In genomic region chr17:77164483-77165030, GRCh38 we compare ENCODE assay signal across 9 cellular contexts. TPM values are rescaled to one million over a fixed set of nuclear protein-coding genes. Genes with fewer than 3 reads are reported as not detected.
DNase-seq lines count a peak whose midpoint lies in the region; ATAC-seq lines count a peak whose summit lies in the region.
"Had no signal": no experiment of that assay in that cellular context is flagged by ENCODE, and none has a peak within 500 bp of the region (broad histone marks: within the 10 kb centered on the region; RNA-seq: fewer than 3 reads in every experiment).

No MANE protein-coding gene starts in this region.

- peak overlapping the region; percentile 66 to 76 (median 76) for H3K27ac Mint-ChIP-seq in CD4-positive, CD25-positive, alpha-beta regulatory T cell
- H3K27ac Mint-ChIP-seq in memory B cell: peak overlapping the region; percentile 89
- H3K27ac Mint-ChIP-seq in effector memory CD8-positive, alpha-beta T cell: peak overlapping the region in 1 of 2 donors; percentile 61

- peaks cover 0 to 24% (median 11%) of the 10 kb centered on the region in 7 donors for H3K9me3 Mint-ChIP-seq in CD4-positive, CD25-positive, alpha-beta regulatory T cell
- H3K9me3 Mint-ChIP-seq in memory B cell: peaks cover 8% of the 10 kb centered on the region
- H3K9me3 Mint-ChIP-seq in effector memory CD8-positive, alpha-beta T cell: peaks cover 3 to 12% of the 10 kb centered on the region in 2 donors

- ATAC-seq in CD4-positive, CD25-positive, alpha-beta regulatory T cell (ENCODE audit: low read depth in 2 of 2): no peak
- no peak for ATAC-seq in memory B cell (ENCODE audit: low read depth)
- ATAC-seq in effector memory CD8-positive, alpha-beta T cell (replicated peaks): no peak
- ATAC-seq in HG03342 (IDR thresholded peaks at IDR 0.05; ENCODE audit: unreplicated experiment): no peak

- H3K4me1 Mint-ChIP-seq in CD4-positive, CD25-positive, alpha-beta regulatory T cell: peaks cover 40 to 69% (median 46%) of the 10 kb centered on the region in 4 donors
- H3K4me1 Mint-ChIP-seq in memory B cell: peaks cover 48% of the 10 kb centered on the region
- H3K4me1 Mint-ChIP-seq in effector memory CD8-positive, alpha-beta T cell (ENCODE audit: low read depth in 2 of 2): peaks cover 15 to 34% of the 10 kb centered on the region in 2 donors

- H3K27me3 ChIP-seq in CD4-positive, CD25-positive, alpha-beta regulatory T cell (ENCODE audit: control insufficient read depth, insufficient read depth, low read length): no peaks in the 10 kb centered on the region

- peak overlapping the region; percentile 48 for H3K4me3 ChIP-seq in CD4-positive, CD25-positive, alpha-beta regulatory T cell (ENCODE audit: low read depth, low read length)

- no peak for DNase-seq in CD4-positive, CD25-positive, alpha-beta regulatory T cell
- peak; percentile 84 for DNase-seq in NCI-H2081 treated with DMSO at 0.1 percent for 48 hours (lab: John Stamatoyannopoulos, UW)
- peak; percentile 59 for DNase-seq in astrocyte of the hippocampus (ENCODE audit: low read depth, low spot score)
- DNase-seq in memory B cell (ENCODE audit: low spot score in 2 of 2): no peak
- no peak for DNase-seq in effector memory CD8-positive, alpha-beta T cell
- no peak for DNase-seq in ecto neural progenitor cell (ENCODE audit: low spot score)
- no peak for DNase-seq in occipital lobe (lab: John Stamatoyannopoulos, UW)
- DNase-seq: stimulated activated CD4-positive, alpha-beta T cell treated with anti-CD3 and anti-CD28 coated beads, Interleukin-4, amount 100 ng/mL, for 24 hours had no signal

- peaks cover 36% of the 10 kb centered on the region for H3K36me3 ChIP-seq in CD4-positive, CD25-positive, alpha-beta regulatory T cell (ENCODE audit: control insufficient read depth, insufficient read depth, low read length)

- H3K27me3 Mint-ChIP-seq in CD4-positive, CD25-positive, alpha-beta regulatory T cell: no peaks in the 10 kb centered on the region
- H3K27me3 Mint-ChIP-seq in memory B cell: no peaks in the 10 kb centered on the region
- H3K27me3 Mint-ChIP-seq in effector memory CD8-positive, alpha-beta T cell: no peaks in the 10 kb centered on the region

- peaks cover 37% of the 10 kb centered on the region for H3K36me3 Mint-ChIP-seq in CD4-positive, CD25-positive, alpha-beta regulatory T cell
- peaks cover 34% of the 10 kb centered on the region for H3K36me3 Mint-ChIP-seq in memory B cell
- H3K36me3 Mint-ChIP-seq in effector memory CD8-positive, alpha-beta T cell (ENCODE audit: insufficient read depth): peaks cover 15% of the 10 kb centered on the region

- H3K4me3 Mint-ChIP-seq in CD4-positive, CD25-positive, alpha-beta regulatory T cell: peak overlapping the region in 2 of 4 donors; percentile 49 to 66
- H3K4me3 Mint-ChIP-seq in memory B cell: no peak overlapping the region
- no peak overlapping the region for H3K4me3 Mint-ChIP-seq in effector memory CD8-positive, alpha-beta T cell

- H3K9me3 ChIP-seq in CD4-positive, CD25-positive, alpha-beta regulatory T cell (ENCODE audit: control insufficient read depth in 2 of 2, low read length in 2 of 2): peaks cover 20 to 33% of the 10 kb centered on the region in 2 experiments

- peaks cover 27% of the 10 kb centered on the region for H3K4me1 ChIP-seq in CD4-positive, CD25-positive, alpha-beta regulatory T cell (ENCODE audit: control insufficient read depth, insufficient read depth, low read length, poor library complexity, severe bottlenecking)

- no peak overlapping the region for H3K27ac ChIP-seq in CD4-positive, CD25-positive, alpha-beta regulatory T cell (ENCODE audit: insufficient read depth, low read length, poor library complexity, severe bottlenecking)

RNA-seq across cellular contexts. Expression of gene SEC14L1, which starts 23.8 kb away (rescaled TPM):
- total RNA-seq in CD4-positive, CD25-positive, alpha-beta regulatory T cell: 143 TPM
- 10 to 100 TPM; 13.2 to 20.8 (median 20.2) TPM for polyA plus RNA-seq in CD4-positive, CD25-positive, alpha-beta regulatory T cell
- 66.9 TPM for total RNA-seq in occipital lobe

Comparison
In these comparisons a context has a peak if more than half of its experiments do, and no peak if none do; other contexts are left out.
1. DNase-seq: peak in NCI-H2081 treated with DMSO at 0.1 percent for 48 hours (single experiment) and astrocyte of the hippocampus (single experiment); none in CD4-positive, CD25-positive, alpha-beta regulatory T cell (0 of 3), memory B cell (0 of 2), effector memory CD8-positive, alpha-beta T cell (0 of 3), ecto neural progenitor cell (single experiment) and occipital lobe (single experiment).